Comparison of ENCODE assay signal across 8 cellular contexts in the genomic region with DNA sequence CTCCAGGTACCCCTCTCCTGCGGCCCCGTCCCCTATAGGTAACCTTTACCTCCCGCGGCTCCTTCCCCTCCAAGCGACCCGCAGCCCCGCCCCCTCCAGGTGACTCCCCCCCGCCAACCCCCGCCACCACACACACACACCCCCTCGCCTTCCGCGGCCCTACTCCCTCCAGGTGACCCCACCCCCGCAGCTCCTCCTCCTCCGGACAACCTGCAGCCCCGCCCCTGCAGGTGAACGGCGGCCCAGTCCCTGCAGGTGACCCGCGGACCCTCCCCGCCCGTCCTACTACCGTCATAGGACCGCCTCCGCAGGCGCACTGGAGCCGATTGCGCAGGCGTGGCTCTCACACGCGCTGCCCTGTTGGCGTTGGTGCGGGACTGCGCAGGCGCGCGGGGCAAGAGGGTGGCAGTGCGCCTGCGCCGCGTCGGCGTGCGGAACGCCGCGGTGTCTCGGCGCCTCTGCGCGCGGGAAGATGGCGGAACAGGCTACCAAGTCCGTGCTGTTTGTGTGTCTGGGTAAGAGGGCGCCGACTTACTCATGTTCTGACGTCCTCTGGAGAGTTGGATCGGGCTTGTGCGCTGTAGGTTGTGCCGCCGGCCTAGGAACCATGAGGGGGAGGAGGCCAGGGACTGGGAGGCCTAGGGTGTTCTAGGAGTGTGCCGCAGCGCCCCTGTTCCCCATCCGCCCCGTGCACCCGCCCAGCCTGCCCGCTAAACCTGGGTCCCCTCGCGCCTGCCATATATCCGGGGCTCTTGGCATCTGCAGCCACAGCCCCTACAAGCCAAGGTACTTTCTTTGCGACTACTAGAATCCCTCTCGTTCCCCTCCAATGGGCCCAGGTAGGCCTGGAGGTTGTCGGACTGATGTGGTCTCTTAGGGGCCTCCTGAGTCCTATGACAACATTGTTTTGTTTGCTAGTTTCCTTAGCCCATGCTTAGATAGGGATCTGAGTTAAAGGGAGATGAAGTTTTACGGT. TPM values are rescaled to one million over a fixed set of nuclear protein-coding genes. Genes with fewer than 3 reads are reported as not detected.
DNase-seq lines count a peak whose midpoint lies in the region; ATAC-seq and TF ChIP-seq lines count a peak whose summit lies in the region.

A gene (plus strand): TSS at position 455 of the 976 bp plus-strand sequence. CDS start 18 bp downstream, at position 473.

- WGBS in lung, 2 donors = 0% methylated on average over 67 to 73 of the region's 73 CpGs

- H3K4me1 ChIP-seq in lung (ENCODE audit: control insufficient read depth in 2 of 2, insufficient read depth in 2 of 2, low read length in 2 of 2) = peaks cover 12 to 18% of the 10 kb centered on the region in 2 donors

- TF ChIP-seq CTCF in GM20000 (IDR thresholded peaks at IDR 0.05; ENCODE audit: extremely low read depth, missing control alignments) (no peak), lung (IDR thresholded peaks at IDR 0.05; ENCODE audit: control extremely low read depth, extremely low read depth) (no peak)

- peak; percentile 87 for ATAC-seq in lung (ENCODE audit: insufficient read depth, low FRiP score)

- H3K36me3 ChIP-seq in lung (ENCODE audit: control insufficient read depth in 2 of 2, insufficient read depth in 2 of 2, low read length in 2 of 2) = peaks cover 0 to 3% of the 10 kb centered on the region in 2 donors

- H3K9me3 ChIP-seq in lung (ENCODE audit: control insufficient read depth in 2 of 2, insufficient read depth in 1 of 2, low read length in 1 of 2) = no peaks in the 10 kb centered on the region

- peak within 1 kb of the TSS; percentile 91 for H3K4me3 ChIP-seq in lung

- DNase-seq in COLO829 (ENCODE audit: low spot score) (peak; percentile 97), GM20000 (ENCODE audit: low spot score) (peak; percentile 99), HS-5 (ENCODE audit: low read depth) (peak; percentile 69), NK-92 (lab: John Stamatoyannopoulos, UW; ENCODE audit: unreplicated experiment) (peak; percentile 46), lung (ENCODE audit: low spot score) (peak; percentile 96)
- DNase-seq in activated CD8-positive, alpha-beta memory T cell treated with anti-CD3 and anti-CD28 coated beads for 1 hour (ENCODE audit: extremely low read depth in 1 of 2, low read depth in 1 of 2) = peak; percentile 86 to 92
- DNase-seq in effector CD4-positive, alpha-beta T cell = peak; percentile 93
- DNase-seq in stimulated activated CD4-positive, alpha-beta T cell treated with anti-CD3 and anti-CD28 coated beads, TNF-alpha, amount 100 ng/mL, for 24 hours (ENCODE audit: low read depth in 3 of 3) = peak; percentile 87 to 92 (median 90)

- peak within 1 kb of the TSS; percentile 71 to 95 for H3K27ac ChIP-seq in lung (ENCODE audit: low read depth in 1 of 2, low read length in 1 of 2)

- H3K27me3 ChIP-seq in lung (ENCODE audit: control insufficient read depth, insufficient read depth) = no peaks in the 10 kb centered on the region

RNA-seq across cellular contexts. Expression of the gene that starts here (rescaled TPM):
- total RNA-seq in lung = 100 to 1,000 TPM in 1 of 2 donors, 10 to 100 TPM in 1; 81.3 to 136 TPM
- 10 to 100 TPM; 66.0 to 68.7 TPM for polyA plus RNA-seq in lung

Comparison
In these comparisons a context has a peak if more than half of its experiments do, and no peak if none do; other contexts are left out.
1. Peak in every context shown above with its lines: DNase-seq, ATAC-seq, H3K4me3 ChIP-seq and H3K27ac ChIP-seq.
2. DNase-seq: peak in every context shown above with its lines; median percentile 99 in GM20000; 97 in COLO829; 96 in lung; 93 in effector CD4-positive, alpha-beta T cell; 90 in stimulated activated CD4-positive, alpha-beta T cell treated with anti-CD3 and anti-CD28 coated beads, TNF-alpha, amount 100 ng/mL, for 24 hours; 89 in activated CD8-positive, alpha-beta memory T cell treated with anti-CD3 and anti-CD28 coated beads for 1 hour; 69 in HS-5; 46 in NK-92.